9 cellular contexts compared by ENCODE assay signal in the genomic region with DNA sequence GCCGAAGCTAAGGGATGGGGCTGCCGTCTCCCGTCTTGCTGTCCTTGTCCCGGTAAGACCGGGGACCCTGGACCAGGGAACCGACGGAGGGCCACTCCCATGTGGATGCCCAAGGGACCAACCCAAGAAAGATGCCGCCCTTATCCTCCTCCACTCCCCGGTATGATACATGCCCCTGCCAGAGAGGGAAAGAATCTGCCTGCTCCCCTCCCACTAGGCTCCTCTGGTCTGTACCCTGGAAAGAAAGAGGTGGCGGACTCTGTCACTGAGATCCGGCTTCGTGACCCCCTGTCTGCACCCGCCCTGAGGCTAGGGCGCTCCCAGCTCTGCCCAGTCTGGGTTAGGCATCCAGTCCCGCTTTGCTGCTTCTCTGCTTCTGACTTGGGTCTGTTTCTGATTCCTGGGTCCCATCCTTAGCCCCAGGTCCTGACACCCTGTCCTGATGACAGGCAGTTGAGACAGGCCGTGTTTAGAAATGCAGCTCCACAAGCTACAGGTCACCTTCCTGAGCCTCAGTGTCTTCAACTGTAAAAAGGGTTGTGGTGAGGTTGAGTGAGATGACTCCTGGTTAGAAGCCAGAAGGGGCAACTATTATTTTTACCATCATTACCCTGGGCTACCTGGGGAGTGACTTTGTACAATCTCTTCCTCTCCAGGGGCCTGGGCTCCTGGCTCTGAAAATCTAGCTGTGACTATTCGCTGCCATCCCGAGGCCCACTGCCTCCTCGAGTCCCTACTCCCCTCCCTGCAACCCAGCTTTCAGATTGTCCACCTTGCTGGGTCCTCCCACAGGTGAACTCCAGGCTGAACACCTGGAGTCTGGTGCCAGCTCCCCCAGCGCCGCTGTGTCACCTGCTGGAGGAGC. TPM values are rescaled to one million over a fixed set of nuclear protein-coding genes. Genes with fewer than 3 reads are reported as not detected.
DNase-seq lines count a peak whose midpoint lies in the region; ATAC-seq and TF ChIP-seq lines count a peak whose summit lies in the region.
"Had no signal": no experiment of that assay in that cellular context is flagged by ENCODE, and none has a peak within 500 bp of the region (broad histone marks: within the 10 kb centered on the region; RNA-seq: fewer than 3 reads in every experiment).

No MANE protein-coding gene starts in this region.

- TF ChIP-seq EP300 in suprapubic skin (IDR thresholded peaks at IDR 0.05), result no peak

- no peak for TF ChIP-seq POLR2A in suprapubic skin (IDR thresholded peaks at IDR 0.05)

- TF ChIP-seq CTCF in C4-2B (conservative IDR thresholded peaks at IDR 0.05) (peak; percentile 73), suprapubic skin (IDR thresholded peaks at IDR 0.05) (no peak)

- H3K27me3 ChIP-seq in suprapubic skin, result no peaks in the 10 kb centered on the region

- no peaks in the 10 kb centered on the region for H3K9me3 ChIP-seq in suprapubic skin

- peaks cover 30% of the 10 kb centered on the region for H3K36me3 ChIP-seq in suprapubic skin

- H3K36me3 Mint-ChIP-seq in activated naive CD4-positive, alpha-beta T cell treated with anti-CD3 and anti-CD28 coated beads, Interleukin-2, amount 50 U/mL, for 72 hours, result peaks cover 0 to 23% of the 10 kb centered on the region in 2 donors

- peak overlapping the region; percentile 50 for H3K4me3 ChIP-seq in suprapubic skin

- WGBS in suprapubic skin, result 46% methylated on average over 14 of the region's 21 CpGs

- peak in 1 of 2 donors; percentile 92 for DNase-seq in activated naive CD4-positive, alpha-beta T cell treated with anti-CD3 and anti-CD28 coated beads, Interleukin-2, amount 50 U/mL, for 72 hours (ENCODE audit: low spot score in 2 of 2)
- DNase-seq in iris pigment epithelial cell (ENCODE audit: low read depth) (peak; percentile 35), suprapubic skin (ENCODE audit: low spot score in 2 of 2) (no peak), kidney glomerular epithelial cell (lab: John Stamatoyannopoulos, UW) (no peak)
- no peak for DNase-seq in stimulated activated CD4-positive, alpha-beta T cell treated with anti-CD3 and anti-CD28 coated beads, Interleukin-4, amount 100 ng/mL, for 1 hour

- peaks cover 20% of the 10 kb centered on the region for H3K4me1 ChIP-seq in suprapubic skin

- H3K27ac ChIP-seq in C4-2B (peak overlapping the region; percentile 81), suprapubic skin (peak overlapping the region; percentile 91)

- H3K27ac Mint-ChIP-seq in activated naive CD4-positive, alpha-beta T cell treated with anti-CD3 and anti-CD28 coated beads, Interleukin-2, amount 50 U/mL, for 72 hours, result peak overlapping the region; percentile 87 to 94

- ATAC-seq in HG02938 (IDR thresholded peaks at IDR 0.05; ENCODE audit: unreplicated experiment), result peak; percentile 1
- no peak for ATAC-seq in activated naive CD4-positive, alpha-beta T cell treated with anti-CD3 and anti-CD28 coated beads, Interleukin-2, amount 50 U/mL, for 72 hours
- ATAC-seq in HG03354 (IDR thresholded peaks at IDR 0.05; ENCODE audit: poor library complexity, severe bottlenecking, unreplicated experiment), result no peak

- H3K9me3 Mint-ChIP-seq in activated naive CD4-positive, alpha-beta T cell treated with anti-CD3 and anti-CD28 coated beads, Interleukin-2, amount 50 U/mL, for 72 hours, result peaks cover 3 to 5% of the 10 kb centered on the region in 2 donors

RNA-seq across cellular contexts. Expression of gene MATN1, which starts 3.7 kb away (rescaled TPM):
- under 1 TPM; 0.31 to 0.66 TPM for total RNA-seq in activated naive CD4-positive, alpha-beta T cell treated with anti-CD3 and anti-CD28 coated beads, Interleukin-2, amount 50 U/mL, for 72 hours
- under 1 TPM in 1 of 4 donors, not detected in 3; 0.98 TPM for total RNA-seq in suprapubic skin
- total RNA-seq: renal cortical epithelial cell had no signal

RNA-seq across cellular contexts. Expression of gene LAPTM5, which starts 37.9 kb away (rescaled TPM):
- 100 to 1,000 TPM; 248 to 298 TPM for total RNA-seq in activated naive CD4-positive, alpha-beta T cell treated with anti-CD3 and anti-CD28 coated beads, Interleukin-2, amount 50 U/mL, for 72 hours
- total RNA-seq in suprapubic skin, result 10 to 100 TPM in 3 of 4 donors, 1 to 10 TPM in 1; 9.9 to 13.7 (median 12.2) TPM
- total RNA-seq: renal cortical epithelial cell had no signal

Comparison
In these comparisons a context has a peak if more than half of its experiments do, and no peak if none do; other contexts are left out.
1. RNA of gene LAPTM5, which starts 37.9 kb away (total RNA-seq): 248 to 298 TPM in activated naive CD4-positive, alpha-beta T cell treated with anti-CD3 and anti-CD28 coated beads, Interleukin-2, amount 50 U/mL, for 72 hours; 9.9 to 13.7 TPM in suprapubic skin; every median in the first group is over 10 times any median in the second.